1 cellular context compared by ENCODE assay signal in the genomic region with DNA sequence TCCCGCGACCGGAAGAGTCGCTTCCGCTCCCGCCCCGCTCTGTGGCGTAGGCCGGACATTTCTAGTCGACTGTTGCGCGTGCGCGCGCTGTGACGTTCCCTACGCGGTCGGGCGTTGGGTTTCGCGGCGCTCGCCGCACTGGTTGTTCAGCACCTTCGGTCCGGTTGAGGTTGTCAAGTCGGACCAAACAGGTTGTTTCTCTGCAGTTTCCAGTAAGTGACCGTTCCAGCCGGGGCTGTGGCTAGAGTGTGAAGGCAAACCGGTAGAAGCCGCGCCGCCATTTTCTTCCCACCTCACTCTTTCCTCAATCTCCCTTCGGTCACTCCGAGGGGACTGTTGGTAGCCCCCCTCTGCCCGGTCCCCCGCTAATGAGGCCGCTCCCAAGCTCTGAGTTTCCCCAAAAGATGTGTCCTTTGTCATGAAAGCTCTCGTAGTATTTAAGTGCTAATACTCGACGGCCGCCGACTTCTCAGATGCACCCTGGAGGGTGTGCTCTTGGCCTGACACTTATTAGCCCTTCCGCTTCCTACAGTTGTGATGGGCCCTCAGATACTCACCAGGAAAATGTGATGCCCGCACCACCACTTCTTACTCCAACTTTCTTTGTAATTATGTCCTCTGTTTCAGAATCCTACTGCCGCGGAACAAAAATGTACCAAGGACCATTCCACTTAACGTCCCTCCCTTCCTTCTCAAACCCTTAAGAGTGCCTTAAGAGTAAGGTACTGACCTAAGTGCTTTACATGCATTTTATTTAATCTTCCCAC.
TF ChIP-seq lines count a peak whose summit lies in the region.

No MANE protein-coding gene starts in this region.

TF ChIP-seq in HepG2, 621 proteins besides CTCF, POLR2A, EP300 and RAD21 (continued from another document and continues in another):
- TF ChIP-seq, protein P1, sequence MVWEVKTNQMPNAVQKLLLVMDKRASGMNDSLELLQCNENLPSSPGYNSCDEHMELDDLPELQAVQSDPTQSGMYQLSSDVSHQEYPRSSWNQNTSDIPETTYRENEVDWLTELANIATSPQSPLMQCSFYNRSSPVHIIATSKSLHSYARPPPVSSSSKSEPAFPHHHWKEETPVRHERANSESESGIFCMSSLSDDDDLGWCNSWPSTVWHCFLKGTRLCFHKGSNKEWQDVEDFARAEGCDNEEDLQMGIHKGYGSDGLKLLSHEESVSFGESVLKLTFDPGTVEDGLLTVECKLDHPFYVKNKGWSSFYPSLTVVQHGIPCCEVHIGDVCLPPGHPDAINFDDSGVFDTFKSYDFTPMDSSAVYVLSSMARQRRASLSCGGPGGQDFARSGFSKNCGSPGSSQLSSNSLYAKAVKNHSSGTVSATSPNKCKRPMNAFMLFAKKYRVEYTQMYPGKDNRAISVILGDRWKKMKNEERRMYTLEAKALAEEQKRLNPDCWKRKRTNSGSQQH (CRISPR knock-in tag; IDR thresholded peaks at IDR 0.05; ENCODE audit: low read depth): 0 out of 2 replicates have a peak, but pooled peaks have one; percentile 45
- TF ChIP-seq REL (CRISPR knock-in tag; conservative IDR thresholded peaks at IDR 0.05) (0 out of 2 replicates have a peak, but pooled peaks have one; percentile 45), ZSCAN20 (CRISPR knock-in tag; IDR thresholded peaks at IDR 0.05; ENCODE audit: borderline replicate concordance) (no peak; the same call in 1 of the 2 replicates), AHR (CRISPR knock-in tag; IDR thresholded peaks at IDR 0.05) (peak; percentile 87; the same call in 1 of the 2 replicates), TP53 (CRISPR knock-in tag; conservative IDR thresholded peaks at IDR 0.05) (peak; percentile 53; the same call in 1 of the 2 replicates), ZNF18 (CRISPR knock-in tag; IDR thresholded peaks at IDR 0.05; ENCODE audit: insufficient replicate concordance) (peak; percentile 35), ZNF251 (CRISPR knock-in tag; IDR thresholded peaks at IDR 0.05) (no peak), ZNF839 (CRISPR knock-in tag; IDR thresholded peaks at IDR 0.05; ENCODE audit: borderline replicate concordance) (no peak), NFE2L1 (CRISPR knock-in tag; IDR thresholded peaks at IDR 0.05; ENCODE audit: borderline replicate concordance) (no peak), ZNF724P (CRISPR knock-in tag; IDR thresholded peaks at IDR 0.05; ENCODE audit: borderline replicate concordance) (no peak), ZNF557 (CRISPR knock-in tag; IDR thresholded peaks at IDR 0.05) (0 out of 2 replicates have a peak, but pooled peaks have one; percentile 16), ZBTB8A (CRISPR knock-in tag; IDR thresholded peaks at IDR 0.05; ENCODE audit: borderline replicate concordance, low read depth) (0 out of 2 replicates have a peak, but pooled peaks have one; percentile 44), ATF7-NPFF (CRISPR knock-in tag; IDR thresholded peaks at IDR 0.05; ENCODE audit: low read depth) (peak; percentile 54; the same call in 1 of the 2 replicates), RFXAP (CRISPR knock-in tag; IDR thresholded peaks at IDR 0.05; ENCODE audit: borderline replicate concordance) (peak; percentile 85), TCF12 (IDR thresholded peaks at IDR 0.05) (no peak), TCF12 (CRISPR knock-in tag; IDR thresholded peaks at IDR 0.05) (0 out of 2 replicates have a peak, but pooled peaks have one; percentile 27), CBX5 (CRISPR knock-in tag; IDR thresholded peaks at IDR 0.05; ENCODE audit: borderline replicate concordance) (0 out of 2 replicates have a peak, but pooled peaks have one; percentile 66), ZMAT3 (CRISPR knock-in tag; conservative IDR thresholded peaks at IDR 0.05) (peak; percentile 86), ZSCAN31 (CRISPR knock-in tag; IDR thresholded peaks at IDR 0.05; ENCODE audit: low read depth) (no peak), ZNF430 (CRISPR knock-in tag; IDR thresholded peaks at IDR 0.05) (peak; percentile 72; the same call in 1 of the 2 replicates), ASH2L (IDR thresholded peaks at IDR 0.05; ENCODE audit: insufficient read length, low read depth, low read length) (peak; percentile 85), NFIB (CRISPR knock-in tag; IDR thresholded peaks at IDR 0.05; ENCODE audit: borderline replicate concordance) (no peak), TEAD3 (CRISPR knock-in tag; optimal IDR thresholded peaks at IDR 0.05; ENCODE audit: borderline replicate concordance) (peak; percentile 22), POLR2G (IDR thresholded peaks at IDR 0.05; ENCODE audit: low read depth, low read length) (peak; percentile 97), ARID4A (CRISPR knock-in tag; IDR thresholded peaks at IDR 0.05; ENCODE audit: borderline replicate concordance) (peak; percentile 77; the same call in 1 of the 2 replicates), TMF1 (CRISPR knock-in tag; IDR thresholded peaks at IDR 0.05; ENCODE audit: low read depth) (peak; percentile 73; the same call in 1 of the 2 replicates), ZSCAN21 (CRISPR knock-in tag; IDR thresholded peaks at IDR 0.05; ENCODE audit: borderline replicate concordance) (peak; percentile 25; the same call in 1 of the 2 replicates), ZNF782 (CRISPR knock-in tag; IDR thresholded peaks at IDR 0.05; ENCODE audit: borderline replicate concordance) (0 out of 2 replicates have a peak, but pooled peaks have one; percentile 27), ZNF776 (CRISPR knock-in tag; IDR thresholded peaks at IDR 0.05) (peak; percentile 76; the same call in 1 of the 2 replicates), ZNF720 (CRISPR knock-in tag; IDR thresholded peaks at IDR 0.05) (no peak), ZNF460 (CRISPR knock-in tag; IDR thresholded peaks at IDR 0.05; ENCODE audit: borderline replicate concordance) (no peak), EHMT2 (IDR thresholded peaks at IDR 0.05; ENCODE audit: borderline replicate concordance, low read depth, low read length) (peak; percentile 66; the same call in 1 of the 2 replicates), PITX1 (CRISPR knock-in tag; IDR thresholded peaks at IDR 0.05) (0 out of 2 replicates have a peak, but pooled peaks have one; percentile 11), YEATS4 (CRISPR knock-in tag; IDR thresholded peaks at IDR 0.05; ENCODE audit: borderline replicate concordance) (peak; percentile 77; the same call in 1 of the 2 replicates), NR0B2 (CRISPR knock-in tag; IDR thresholded peaks at IDR 0.05) (0 out of 2 replicates have a peak, but pooled peaks have one; percentile 36), GTF3A (CRISPR knock-in tag; conservative IDR thresholded peaks at IDR 0.05) (no peak)
- TF ChIP-seq, protein P2, sequence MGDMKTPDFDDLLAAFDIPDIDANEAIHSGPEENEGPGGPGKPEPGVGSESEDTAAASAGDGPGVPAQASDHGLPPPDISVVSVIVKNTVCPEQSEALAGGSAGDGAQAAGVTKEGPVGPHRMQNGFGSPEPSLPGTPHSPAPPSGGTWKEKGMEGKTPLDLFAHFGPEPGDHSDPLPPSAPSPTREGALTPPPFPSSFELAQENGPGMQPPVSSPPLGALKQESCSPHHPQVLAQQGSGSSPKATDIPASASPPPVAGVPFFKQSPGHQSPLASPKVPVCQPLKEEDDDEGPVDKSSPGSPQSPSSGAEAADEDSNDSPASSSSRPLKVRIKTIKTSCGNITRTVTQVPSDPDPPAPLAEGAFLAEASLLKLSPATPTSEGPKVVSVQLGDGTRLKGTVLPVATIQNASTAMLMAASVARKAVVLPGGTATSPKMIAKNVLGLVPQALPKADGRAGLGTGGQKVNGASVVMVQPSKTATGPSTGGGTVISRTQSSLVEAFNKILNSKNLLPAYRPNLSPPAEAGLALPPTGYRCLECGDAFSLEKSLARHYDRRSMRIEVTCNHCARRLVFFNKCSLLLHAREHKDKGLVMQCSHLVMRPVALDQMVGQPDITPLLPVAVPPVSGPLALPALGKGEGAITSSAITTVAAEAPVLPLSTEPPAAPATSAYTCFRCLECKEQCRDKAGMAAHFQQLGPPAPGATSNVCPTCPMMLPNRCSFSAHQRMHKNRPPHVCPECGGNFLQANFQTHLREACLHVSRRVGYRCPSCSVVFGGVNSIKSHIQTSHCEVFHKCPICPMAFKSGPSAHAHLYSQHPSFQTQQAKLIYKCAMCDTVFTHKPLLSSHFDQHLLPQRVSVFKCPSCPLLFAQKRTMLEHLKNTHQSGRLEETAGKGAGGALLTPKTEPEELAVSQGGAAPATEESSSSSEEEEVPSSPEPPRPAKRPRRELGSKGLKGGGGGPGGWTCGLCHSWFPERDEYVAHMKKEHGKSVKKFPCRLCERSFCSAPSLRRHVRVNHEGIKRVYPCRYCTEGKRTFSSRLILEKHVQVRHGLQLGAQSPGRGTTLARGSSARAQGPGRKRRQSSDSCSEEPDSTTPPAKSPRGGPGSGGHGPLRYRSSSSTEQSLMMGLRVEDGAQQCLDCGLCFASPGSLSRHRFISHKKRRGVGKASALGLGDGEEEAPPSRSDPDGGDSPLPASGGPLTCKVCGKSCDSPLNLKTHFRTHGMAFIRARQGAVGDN (CRISPR knock-in tag; IDR thresholded peaks at IDR 0.05): peak; percentile 97
- TF ChIP-seq, protein P3, sequence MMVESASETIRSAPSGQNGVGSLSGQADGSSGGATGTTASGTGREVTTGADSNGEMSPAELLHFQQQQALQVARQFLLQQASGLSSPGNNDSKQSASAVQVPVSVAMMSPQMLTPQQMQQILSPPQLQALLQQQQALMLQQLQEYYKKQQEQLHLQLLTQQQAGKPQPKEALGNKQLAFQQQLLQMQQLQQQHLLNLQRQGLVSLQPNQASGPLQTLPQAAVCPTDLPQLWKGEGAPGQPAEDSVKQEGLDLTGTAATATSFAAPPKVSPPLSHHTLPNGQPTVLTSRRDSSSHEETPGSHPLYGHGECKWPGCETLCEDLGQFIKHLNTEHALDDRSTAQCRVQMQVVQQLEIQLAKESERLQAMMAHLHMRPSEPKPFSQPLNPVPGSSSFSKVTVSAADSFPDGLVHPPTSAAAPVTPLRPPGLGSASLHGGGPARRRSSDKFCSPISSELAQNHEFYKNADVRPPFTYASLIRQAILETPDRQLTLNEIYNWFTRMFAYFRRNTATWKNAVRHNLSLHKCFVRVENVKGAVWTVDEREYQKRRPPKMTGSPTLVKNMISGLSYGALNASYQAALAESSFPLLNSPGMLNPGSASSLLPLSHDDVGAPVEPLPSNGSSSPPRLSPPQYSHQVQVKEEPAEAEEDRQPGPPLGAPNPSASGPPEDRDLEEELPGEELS (CRISPR knock-in tag; IDR thresholded peaks at IDR 0.05): peak; percentile 27; the same call in 1 of the 2 replicates
- TF ChIP-seq, protein P4, sequence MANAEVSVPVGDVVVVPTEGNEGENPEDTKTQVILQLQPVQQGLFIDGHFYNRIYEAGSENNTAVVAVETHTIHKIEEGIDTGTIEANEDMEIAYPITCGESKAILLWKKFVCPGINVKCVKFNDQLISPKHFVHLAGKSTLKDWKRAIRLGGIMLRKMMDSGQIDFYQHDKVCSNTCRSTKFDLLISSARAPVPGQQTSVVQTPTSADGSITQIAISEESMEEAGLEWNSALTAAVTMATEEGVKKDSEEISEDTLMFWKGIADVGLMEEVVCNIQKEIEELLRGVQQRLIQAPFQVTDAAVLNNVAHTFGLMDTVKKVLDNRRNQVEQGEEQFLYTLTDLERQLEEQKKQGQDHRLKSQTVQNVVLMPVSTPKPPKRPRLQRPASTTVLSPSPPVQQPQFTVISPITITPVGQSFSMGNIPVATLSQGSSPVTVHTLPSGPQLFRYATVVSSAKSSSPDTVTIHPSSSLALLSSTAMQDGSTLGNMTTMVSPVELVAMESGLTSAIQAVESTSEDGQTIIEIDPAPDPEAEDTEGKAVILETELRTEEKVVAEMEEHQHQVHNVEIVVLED (CRISPR knock-in tag; IDR thresholded peaks at IDR 0.05; ENCODE audit: borderline replicate concordance): peak; percentile 94
- TF ChIP-seq, protein P5, sequence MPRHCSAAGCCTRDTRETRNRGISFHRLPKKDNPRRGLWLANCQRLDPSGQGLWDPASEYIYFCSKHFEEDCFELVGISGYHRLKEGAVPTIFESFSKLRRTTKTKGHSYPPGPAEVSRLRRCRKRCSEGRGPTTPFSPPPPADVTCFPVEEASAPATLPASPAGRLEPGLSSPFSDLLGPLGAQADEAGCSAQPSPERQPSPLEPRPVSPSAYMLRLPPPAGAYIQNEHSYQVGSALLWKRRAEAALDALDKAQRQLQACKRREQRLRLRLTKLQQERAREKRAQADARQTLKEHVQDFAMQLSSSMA (CRISPR knock-in tag; IDR thresholded peaks at IDR 0.05): no peak; the same call in 1 of the 2 replicates
